Comparison of ENCODE assay signal across 1 cellular context in genomic region chr20:38447931-38448675, GRCh38.
TF ChIP-seq lines count a peak whose summit lies in the region.

No MANE protein-coding gene starts in this region.

TF ChIP-seq in IMR-90, 13 proteins besides CTCF, POLR2A, EP300 and RAD21 (continued from another document):
- TF ChIP-seq, protein P1, sequence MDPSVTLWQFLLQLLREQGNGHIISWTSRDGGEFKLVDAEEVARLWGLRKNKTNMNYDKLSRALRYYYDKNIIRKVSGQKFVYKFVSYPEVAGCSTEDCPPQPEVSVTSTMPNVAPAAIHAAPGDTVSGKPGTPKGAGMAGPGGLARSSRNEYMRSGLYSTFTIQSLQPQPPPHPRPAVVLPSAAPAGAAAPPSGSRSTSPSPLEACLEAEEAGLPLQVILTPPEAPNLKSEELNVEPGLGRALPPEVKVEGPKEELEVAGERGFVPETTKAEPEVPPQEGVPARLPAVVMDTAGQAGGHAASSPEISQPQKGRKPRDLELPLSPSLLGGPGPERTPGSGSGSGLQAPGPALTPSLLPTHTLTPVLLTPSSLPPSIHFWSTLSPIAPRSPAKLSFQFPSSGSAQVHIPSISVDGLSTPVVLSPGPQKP (IDR thresholded peaks at IDR 0.05; ENCODE audit: borderline replicate concordance, low read depth, low read length), result no peak
- TF ChIP-seq, protein P2, sequence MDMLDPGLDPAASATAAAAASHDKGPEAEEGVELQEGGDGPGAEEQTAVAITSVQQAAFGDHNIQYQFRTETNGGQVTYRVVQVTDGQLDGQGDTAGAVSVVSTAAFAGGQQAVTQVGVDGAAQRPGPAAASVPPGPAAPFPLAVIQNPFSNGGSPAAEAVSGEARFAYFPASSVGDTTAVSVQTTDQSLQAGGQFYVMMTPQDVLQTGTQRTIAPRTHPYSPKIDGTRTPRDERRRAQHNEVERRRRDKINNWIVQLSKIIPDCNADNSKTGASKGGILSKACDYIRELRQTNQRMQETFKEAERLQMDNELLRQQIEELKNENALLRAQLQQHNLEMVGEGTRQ (IDR thresholded peaks at IDR 0.05; ENCODE audit: low read depth, low read length), result no peak
- TF ChIP-seq MAZ (IDR thresholded peaks at IDR 0.05; ENCODE audit: borderline replicate concordance, low read depth, low read length), result no peak
